In genomic region chr16:47644166-47644565, GRCh38 we compare ENCODE assay signal across 11 cellular contexts.
DNase-seq lines count a peak whose midpoint lies in the region; ATAC-seq and TF ChIP-seq lines count a peak whose summit lies in the region.
"Had no signal": no experiment of that assay in that cellular context is flagged by ENCODE, and none has a peak within 500 bp of the region (broad histone marks: within the 10 kb centered on the region; RNA-seq: fewer than 3 reads in every experiment).

No MANE protein-coding gene starts in this region.

- intact Hi-C loops in right lobe of liver (cut with DNase I): no loop called here

- TF ChIP-seq POLR2A in right lobe of liver (IDR thresholded peaks at IDR 0.05): no peak

- no peak overlapping the region for H3K4me3 Mint-ChIP-seq in nephron progenitor cell
- H3K4me3 Mint-ChIP-seq: activated T-cell treated with anti-CD3 and anti-CD28 coated beads, Interleukin-2, amount 50 U/mL, for 4 hours; dendritic cell treated with granulocyte-macrophage colony-stimulating factor and Interleukin-4, amounts not matched to agents 40 ng/mL and 50 ng/mL, for 4 days had no signal

- WGBS in right lobe of liver (ENCODE audit: insufficient coverage, low coverage, low lambda C conversion rate, missing lambda C conversion rate): 41% methylated on average over 2 of the region's 2 CpGs

- H3K27me3 ChIP-seq in right lobe of liver: no peaks in the 10 kb centered on the region

- no peak overlapping the region for H3K4me3 ChIP-seq in choroid plexus epithelial cell (ENCODE audit: low read depth, low read length)
- H3K4me3 ChIP-seq in right lobe of liver: no peak overlapping the region

- H3K27ac ChIP-seq in right lobe of liver: no peak overlapping the region

- no peaks in the 10 kb centered on the region for H3K27me3 Mint-ChIP-seq in nephron progenitor cell (ENCODE audit: low read depth, poor library complexity)
- H3K27me3 Mint-ChIP-seq: dendritic cell treated with granulocyte-macrophage colony-stimulating factor and Interleukin-4, amounts not matched to agents 40 ng/mL and 50 ng/mL, for 4 days had no signal

- TF ChIP-seq CTCF in choroid plexus epithelial cell (conservative IDR thresholded peaks at IDR 0.05; ENCODE audit: low read depth, low read length) (no peak), right lobe of liver (IDR thresholded peaks at IDR 0.05) (no peak), nephron progenitor cell (IDR thresholded peaks at IDR 0.05) (no peak)

- peak; percentile 28 to 75 (median 46) for ATAC-seq in right lobe of liver

- no peaks in the 10 kb centered on the region for H3K4me1 ChIP-seq in right lobe of liver

- no peaks in the 10 kb centered on the region for H3K9me3 ChIP-seq in right lobe of liver

- peaks cover 0 to 8% (median 2%) of the 10 kb centered on the region in 4 donors for H3K36me3 ChIP-seq in right lobe of liver

- no peaks in the 10 kb centered on the region for H3K4me1 Mint-ChIP-seq in nephron progenitor cell

- H3K27ac Mint-ChIP-seq in nephron progenitor cell: no peak overlapping the region

- peaks cover 3% of the 10 kb centered on the region for H3K9me3 Mint-ChIP-seq in nephron progenitor cell
- H3K9me3 Mint-ChIP-seq: activated T-cell treated with anti-CD3 and anti-CD28 coated beads, Interleukin-2, amount 50 U/mL, for 4 hours; dendritic cell treated with granulocyte-macrophage colony-stimulating factor and Interleukin-4, amounts not matched to agents 40 ng/mL and 50 ng/mL, for 4 days had no signal

- peaks cover 25% of the 10 kb centered on the region for H3K36me3 Mint-ChIP-seq in nephron progenitor cell (ENCODE audit: low read depth)

- DNase-seq in AG20443 (ENCODE audit: low spot score) (peak; percentile 47), M059J (ENCODE audit: low read depth) (peak; percentile 67), choroid plexus epithelial cell (ENCODE audit: low read depth) (peak; percentile 98), right lobe of liver (peak in 1 of 3 donors; percentile 31), kidney glomerular epithelial cell (lab: John Stamatoyannopoulos, UW) (no peak), midbrain (lab: John Stamatoyannopoulos, UW) (no peak), NCI-H510A treated with DMSO at 0.1 percent for 48 hours (lab: John Stamatoyannopoulos, UW) (no peak), nephron progenitor cell (no peak)
- DNase-seq: activated T-cell treated with anti-CD3 and anti-CD28 coated beads, Interleukin-2, amount 50 U/mL, for 4 hours; NCI-H82 had no signal

Comparison
In these comparisons a context has a peak if more than half of its experiments do, and no peak if none do; other contexts are left out.
1. DNase-seq: peak in AG20443 (single experiment), M059J (single experiment) and choroid plexus epithelial cell (single experiment); none in kidney glomerular epithelial cell (single experiment), midbrain (single experiment), NCI-H510A treated with DMSO at 0.1 percent for 48 hours (single experiment) and nephron progenitor cell (single experiment).